ENCODE assay signal across 11 cellular contexts in genomic region chr6:121767254-121767653, GRCh38.
"Had no signal": no experiment of that assay in that cellular context is flagged by ENCODE, and none has a peak within 500 bp of the region (broad histone marks: within the 10 kb centered on the region; RNA-seq: fewer than 3 reads in every experiment).

No MANE protein-coding gene starts in this region.

- ATAC-seq: gastrocnemius medialis, natural killer cell had no signal

- H3K27ac ChIP-seq: esophagus muscularis mucosa had no signal

- H3K4me1 ChIP-seq: gastrocnemius medialis had no signal

- H3K4me3 ChIP-seq: esophagus muscularis mucosa, gastrocnemius medialis had no signal

- H3K27me3 ChIP-seq: esophagus muscularis mucosa, gastrocnemius medialis had no signal

- H3K9me3 ChIP-seq: esophagus muscularis mucosa, gastrocnemius medialis had no signal

- DNase-seq: activated CD4-positive, alpha-beta T cell treated with anti-CD3 and anti-CD28 coated beads, Interleukin-2, amount 50 U/mL, for 4 hours; activated CD4-positive, CD25-positive, alpha-beta regulatory T cell treated with anti-CD3 and anti-CD28 coated beads, Interleukin-2, amount 50 U/mL, for 72 hours; activated naive CD4-positive, alpha-beta T cell treated with anti-CD3 and anti-CD28 coated beads, Interleukin-2, amount 50 U/mL, for 16 hours; activated T-cell treated with anti-CD3 and anti-CD28 coated beads, Interleukin-2, amount 50 U/mL, for 1 hour; gastrocnemius medialis; hippocampal formation; kidney glomerular epithelial cell; natural killer cell; nucleus accumbens; stimulated activated CD4-positive, alpha-beta T cell treated with anti-CD3 and anti-CD28 coated beads, Interleukin-4, amount 100 ng/mL, for 4 hours had no signal

- H3K36me3 ChIP-seq: esophagus muscularis mucosa, gastrocnemius medialis had no signal
